In genomic region chr12:96238336-96239031, GRCh38 we compare ENCODE assay signal across 10 cellular contexts. TPM values are rescaled to one million over a fixed set of nuclear protein-coding genes. Genes with fewer than 3 reads are reported as not detected.
DNase-seq lines count a peak whose midpoint lies in the region; ATAC-seq and TF ChIP-seq lines count a peak whose summit lies in the region.
"Had no signal": no experiment of that assay in that cellular context is flagged by ENCODE, and none has a peak within 500 bp of the region (broad histone marks: within the 10 kb centered on the region; RNA-seq: fewer than 3 reads in every experiment).

No MANE protein-coding gene starts in this region.

- H3K9me3 Mint-ChIP-seq in naive thymus-derived CD4-positive, alpha-beta T cell: peaks cover 0 to 2% (median 0%) of the 10 kb centered on the region in 11 donors

- H3K4me1 ChIP-seq in left ventricle myocardium inferior (peaks cover 100% of the 10 kb centered on the region), vagina (peaks cover 94% of the 10 kb centered on the region)
- H3K4me1 ChIP-seq in effector memory CD4-positive, alpha-beta T cell (ENCODE audit: control insufficient read depth, insufficient read depth, low read length, poor library complexity, severe bottlenecking): peaks cover 65% of the 10 kb centered on the region
- H3K4me1 ChIP-seq in naive thymus-derived CD4-positive, alpha-beta T cell (ENCODE audit: control insufficient read depth in 2 of 2, insufficient read depth in 2 of 2, low read length in 2 of 2): peaks cover 45 to 66% of the 10 kb centered on the region in 2 donors

- intact Hi-C loops in left ventricle myocardium inferior (cut with micrococcal nuclease) (no loop called here), Right ventricle myocardium inferior (cut with DNase I) (loop anchor here (1.0 kb wide), 1 partner anchor 17 kb away; no protein-coding TSS in a partner anchor), vagina (cut with DNase I) (loop anchor here (10.0 kb wide), 1 partner anchor 156 kb away; no protein-coding TSS in a partner anchor)
- intact Hi-C loops in naive thymus-derived CD4-positive, alpha-beta T cell (cut with micrococcal nuclease): no loop called here

- H3K27me3 ChIP-seq in left ventricle myocardium inferior (ENCODE audit: low read depth) (no peaks in the 10 kb centered on the region), vagina (no peaks in the 10 kb centered on the region)
- no peaks in the 10 kb centered on the region for H3K27me3 ChIP-seq in effector memory CD4-positive, alpha-beta T cell (replicated peaks; ENCODE audit: control insufficient read depth, insufficient read depth, low read length, poor library complexity, severe bottlenecking)
- no peaks in the 10 kb centered on the region for H3K27me3 ChIP-seq in naive thymus-derived CD4-positive, alpha-beta T cell (ENCODE audit: control insufficient read depth in 2 of 2, insufficient read depth in 2 of 2, low read length in 2 of 2)

- DNase-seq in left ventricle myocardium inferior: peak; percentile 28
- no peak for DNase-seq in Right ventricle myocardium inferior (ENCODE audit: missing footprints)
- DNase-seq in effector memory CD4-positive, alpha-beta T cell: no peak
- no peak for DNase-seq in naive thymus-derived CD4-positive, alpha-beta T cell
- DNase-seq in vagina (ENCODE audit: extremely low spot score in 2 of 2): no peak
- no peak for DNase-seq in NOMO-1 (lab: John Stamatoyannopoulos, UW; ENCODE audit: unreplicated experiment in 2 of 2)
- DNase-seq in omental fat pad (ENCODE audit: low spot score): no peak
- DNase-seq: NCI-H146, NCI-H748 treated with DMSO at 0.1 percent for 48 hours had no signal

- H3K27ac Mint-ChIP-seq in naive thymus-derived CD4-positive, alpha-beta T cell: peak overlapping the region; percentile 73 to 89 (median 84)

- peak overlapping the region in 3 of 10 donors; percentile 55 to 70 (median 57) for H3K4me3 Mint-ChIP-seq in naive thymus-derived CD4-positive, alpha-beta T cell

- CTCF ChIA-PET in naive thymus-derived CD4-positive, alpha-beta T cell (lab: Charles Lee): interaction anchor here (0.6 kb wide), 2 partner anchors 30 to 373 kb away, joined by 3 read pairs; no protein-coding TSS in a partner anchor

- H3K36me3 ChIP-seq in left ventricle myocardium inferior: no peaks in the 10 kb centered on the region
- no peaks in the 10 kb centered on the region for H3K36me3 ChIP-seq in effector memory CD4-positive, alpha-beta T cell (ENCODE audit: control insufficient read depth, insufficient read depth, low read length)
- H3K36me3 ChIP-seq in naive thymus-derived CD4-positive, alpha-beta T cell (ENCODE audit: control insufficient read depth in 2 of 3, insufficient read depth in 3 of 3, low read length in 3 of 3): no peaks in the 10 kb centered on the region
- H3K36me3 ChIP-seq in vagina: no peaks in the 10 kb centered on the region

- TF ChIP-seq CTCF in left ventricle myocardium inferior (IDR thresholded peaks at IDR 0.05; ENCODE audit: borderline replicate concordance) (no peak), vagina (IDR thresholded peaks at IDR 0.05) (no peak), omental fat pad (IDR thresholded peaks at IDR 0.05) (no peak)

- H3K4me3 ChIP-seq in left ventricle myocardium inferior: peak overlapping the region; percentile 3
- H3K4me3 ChIP-seq in effector memory CD4-positive, alpha-beta T cell (ENCODE audit: insufficient read depth, low read depth, low read length, poor library complexity, severe bottlenecking): no peak overlapping the region
- no peak overlapping the region for H3K4me3 ChIP-seq in naive thymus-derived CD4-positive, alpha-beta T cell (ENCODE audit: low read length)
- H3K4me3 ChIP-seq in vagina: no peak overlapping the region

- peaks cover 0 to 27% (median 8%) of the 10 kb centered on the region in 5 donors for H3K36me3 Mint-ChIP-seq in naive thymus-derived CD4-positive, alpha-beta T cell

- no peak for ATAC-seq in Right ventricle myocardium inferior
- ATAC-seq in naive thymus-derived CD4-positive, alpha-beta T cell: no peak
- no peak for ATAC-seq in omental fat pad (ENCODE audit: low FRiP score)
- no peak for ATAC-seq in HG03135 (IDR thresholded peaks at IDR 0.05; ENCODE audit: unreplicated experiment)

- H3K27ac ChIP-seq in left ventricle myocardium inferior (replicated peaks): peak overlapping the region; percentile 86
- peak overlapping the region; percentile 61 for H3K27ac ChIP-seq in effector memory CD4-positive, alpha-beta T cell (ENCODE audit: insufficient read depth, low read length, poor library complexity, severe bottlenecking)
- H3K27ac ChIP-seq in naive thymus-derived CD4-positive, alpha-beta T cell (ENCODE audit: low read depth, low read length): no peak overlapping the region
- H3K27ac ChIP-seq in vagina: peak overlapping the region; percentile 71

- POLR2A ChIA-PET in naive thymus-derived CD4-positive, alpha-beta T cell (lab: Charles Lee): interaction anchor here (0.5 kb wide), 1 partner anchor 270 kb away, joined by 4 read pairs; no protein-coding TSS in a partner anchor

- TF ChIP-seq POLR2A in vagina (IDR thresholded peaks at IDR 0.05): no peak

- no peaks in the 10 kb centered on the region for H3K27me3 Mint-ChIP-seq in naive thymus-derived CD4-positive, alpha-beta T cell

- H3K4me1 Mint-ChIP-seq in naive thymus-derived CD4-positive, alpha-beta T cell: peaks cover 55 to 98% (median 84%) of the 10 kb centered on the region in 7 donors

- H3K9me3 ChIP-seq in left ventricle myocardium inferior (replicated peaks) (no peaks in the 10 kb centered on the region), vagina (no peaks in the 10 kb centered on the region)
- H3K9me3 ChIP-seq in effector memory CD4-positive, alpha-beta T cell (ENCODE audit: control insufficient read depth, low read length): no peaks in the 10 kb centered on the region
- H3K9me3 ChIP-seq in naive thymus-derived CD4-positive, alpha-beta T cell (ENCODE audit: control insufficient read depth in 2 of 3, low read length in 3 of 3): no peaks in the 10 kb centered on the region

RNA-seq across cellular contexts. Expression of gene ELK3, which starts 44.3 kb away (rescaled TPM):
- total RNA-seq in left ventricle myocardium inferior: 17.1 TPM
- total RNA-seq in Right ventricle myocardium inferior: 20.8 TPM
- 10 to 100 TPM; 24.9 to 52.3 (median 34.7) TPM for total RNA-seq in naive thymus-derived CD4-positive, alpha-beta T cell
- 10 to 100 TPM; 16.8 to 22.1 TPM for polyA plus RNA-seq in naive thymus-derived CD4-positive, alpha-beta T cell
- total RNA-seq in vagina: 39.5 TPM
- 10 to 100 TPM; 22.4 to 69.7 (median 37.9) TPM for total RNA-seq in omental fat pad

Comparison
In these comparisons a context has a peak if more than half of its experiments do, and no peak if none do; other contexts are left out.
1. intact Hi-C loops: an anchor here in Right ventricle myocardium inferior (1.0 kb wide) and vagina (10.0 kb wide); none called in left ventricle myocardium inferior and naive thymus-derived CD4-positive, alpha-beta T cell.